In the genomic region with DNA sequence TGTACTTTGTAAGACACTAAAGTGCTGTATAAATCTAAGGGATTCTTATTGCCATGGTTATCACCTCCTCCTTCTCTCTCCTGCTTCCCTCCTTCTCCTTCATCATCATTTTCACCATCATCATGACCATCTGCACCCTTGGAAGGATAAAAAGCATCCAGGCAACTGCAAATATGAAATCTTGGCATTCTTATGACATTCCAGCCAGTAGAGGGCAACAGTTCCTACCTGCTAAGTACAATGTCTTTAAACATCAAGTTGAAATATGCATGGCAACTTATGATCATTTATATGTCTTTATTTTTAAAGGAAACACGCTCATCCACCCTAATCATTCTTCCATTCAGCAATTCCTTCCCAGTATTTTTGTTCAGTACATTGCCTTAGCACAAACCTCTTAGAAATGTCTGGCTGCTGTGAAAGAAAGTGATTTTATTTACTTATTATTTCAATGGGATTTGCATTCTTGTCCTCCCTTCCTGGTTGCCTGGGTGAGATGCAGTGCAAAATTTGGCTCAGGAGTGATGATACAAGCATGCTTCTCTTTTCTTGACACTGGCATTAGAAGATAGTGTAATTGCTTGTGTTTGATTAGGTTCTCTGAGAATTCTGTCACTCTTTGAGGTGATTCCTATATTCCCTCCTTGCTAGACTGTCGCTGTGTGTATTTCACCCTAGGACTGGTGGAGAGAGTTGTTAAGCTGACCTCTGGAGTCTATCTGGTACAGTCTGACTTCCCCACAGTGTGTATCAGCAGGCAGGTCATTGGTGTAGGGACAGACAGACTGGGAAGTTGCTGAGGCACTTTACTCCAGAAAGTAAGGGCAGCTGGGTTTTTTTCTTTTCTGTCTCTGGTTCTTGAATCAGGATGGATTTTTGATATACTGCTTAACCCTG, we compare ENCODE assay signal across 8 cellular contexts.
DNase-seq lines count a peak whose midpoint lies in the region; ATAC-seq and TF ChIP-seq lines count a peak whose summit lies in the region.

No MANE protein-coding gene starts in this region.

- peak; percentile 46 for TF ChIP-seq RAD21 in Ishikawa (IDR thresholded peaks at IDR 0.05; ENCODE audit: low read depth)

- peaks cover 0 to 4% (median 2%) of the 10 kb centered on the region in 8 donors for H3K9me3 Mint-ChIP-seq in CD4-positive, alpha-beta memory T cell

- peak; percentile 12 to 53 (median 28) for TF ChIP-seq CTCF in ascending aorta (IDR thresholded peaks at IDR 0.05)

- H3K4me1 Mint-ChIP-seq in CD4-positive, alpha-beta memory T cell: no peaks in the 10 kb centered on the region

- no peaks in the 10 kb centered on the region for H3K36me3 ChIP-seq in ascending aorta
- H3K36me3 ChIP-seq in CD4-positive, alpha-beta memory T cell (ENCODE audit: insufficient read depth, low read length): no peaks in the 10 kb centered on the region

- peaks cover 10 to 14% of the 10 kb centered on the region in 2 donors for H3K4me1 ChIP-seq in ascending aorta
- no peaks in the 10 kb centered on the region for H3K4me1 ChIP-seq in CD4-positive, alpha-beta memory T cell (ENCODE audit: insufficient read depth, low read length)

- intact Hi-C loops in ascending aorta (cut with DNase I): no loop called here
- intact Hi-C loops in CD4-positive, alpha-beta memory T cell (cut with micrococcal nuclease): no loop called here

- H3K36me3 Mint-ChIP-seq in CD4-positive, alpha-beta memory T cell: peaks cover 2 to 8% of the 10 kb centered on the region in 2 donors

- no peak for TF ChIP-seq EP300 in Ishikawa (IDR thresholded peaks at IDR 0.05; ENCODE audit: borderline replicate concordance)

- peak; percentile 70 for ATAC-seq in left lobe of liver
- ATAC-seq in HG02610 (IDR thresholded peaks at IDR 0.05; ENCODE audit: unreplicated experiment): no peak
- no peak for ATAC-seq in HG03135 (IDR thresholded peaks at IDR 0.05; ENCODE audit: unreplicated experiment)

- H3K27me3 ChIP-seq in ascending aorta: no peaks in the 10 kb centered on the region
- H3K27me3 ChIP-seq in CD4-positive, alpha-beta memory T cell (ENCODE audit: insufficient read depth, low read length): no peaks in the 10 kb centered on the region

- peak overlapping the region in 1 of 7 donors; percentile 28 for H3K27ac Mint-ChIP-seq in CD4-positive, alpha-beta memory T cell

- POLR2A ChIA-PET in CD4-positive, alpha-beta memory T cell (lab: Charles Lee; ENCODE audit: partially characterized antibody): no interaction called here

- no peak overlapping the region for H3K4me3 Mint-ChIP-seq in CD4-positive, alpha-beta memory T cell

- no peak overlapping the region for H3K27ac ChIP-seq in ascending aorta
- H3K27ac ChIP-seq in CD4-positive, alpha-beta memory T cell (ENCODE audit: low read depth, low read length): no peak overlapping the region

- DNase-seq in DMS53 (lab: John Stamatoyannopoulos, UW) (peak; percentile 71), ascending aorta (ENCODE audit: low spot score in 2 of 2) (no peak), left lobe of liver (ENCODE audit: low spot score) (no peak)
- no peak for DNase-seq in activated T-cell treated with anti-CD3 and anti-CD28 coated beads, Interleukin-2, amount 50 U/mL, for 1 hour
- DNase-seq in CD4-positive, alpha-beta memory T cell: no peak

- no peaks in the 10 kb centered on the region for H3K27me3 Mint-ChIP-seq in CD4-positive, alpha-beta memory T cell

- CTCF ChIA-PET in CD4-positive, alpha-beta memory T cell (lab: Charles Lee; ENCODE audit: partially characterized antibody): no interaction called here

- H3K9me3 ChIP-seq in ascending aorta: no peaks in the 10 kb centered on the region
- no peaks in the 10 kb centered on the region for H3K9me3 ChIP-seq in CD4-positive, alpha-beta memory T cell (ENCODE audit: control insufficient read depth in 1 of 2, low read length in 2 of 2)

- no peak overlapping the region for H3K4me3 ChIP-seq in ascending aorta
- H3K4me3 ChIP-seq in CD4-positive, alpha-beta memory T cell (ENCODE audit: low read length in 2 of 2): no peak overlapping the region

TF ChIP-seq in Ishikawa, 13 proteins besides CTCF, POLR2A, EP300 and RAD21:
- TF ChIP-seq EGR1 (IDR thresholded peaks at IDR 0.05): no peak
- no peak for TF ChIP-seq CEBPB (IDR thresholded peaks at IDR 0.05)
- TF ChIP-seq TCF12 (IDR thresholded peaks at IDR 0.05; ENCODE audit: low read depth): no peak
- peak; percentile 99 for TF ChIP-seq TEAD4 (IDR thresholded peaks at IDR 0.05)
- no peak for TF ChIP-seq CREB1 (IDR thresholded peaks at IDR 0.05; ENCODE audit: low read depth)
- TF ChIP-seq, protein P1, sequence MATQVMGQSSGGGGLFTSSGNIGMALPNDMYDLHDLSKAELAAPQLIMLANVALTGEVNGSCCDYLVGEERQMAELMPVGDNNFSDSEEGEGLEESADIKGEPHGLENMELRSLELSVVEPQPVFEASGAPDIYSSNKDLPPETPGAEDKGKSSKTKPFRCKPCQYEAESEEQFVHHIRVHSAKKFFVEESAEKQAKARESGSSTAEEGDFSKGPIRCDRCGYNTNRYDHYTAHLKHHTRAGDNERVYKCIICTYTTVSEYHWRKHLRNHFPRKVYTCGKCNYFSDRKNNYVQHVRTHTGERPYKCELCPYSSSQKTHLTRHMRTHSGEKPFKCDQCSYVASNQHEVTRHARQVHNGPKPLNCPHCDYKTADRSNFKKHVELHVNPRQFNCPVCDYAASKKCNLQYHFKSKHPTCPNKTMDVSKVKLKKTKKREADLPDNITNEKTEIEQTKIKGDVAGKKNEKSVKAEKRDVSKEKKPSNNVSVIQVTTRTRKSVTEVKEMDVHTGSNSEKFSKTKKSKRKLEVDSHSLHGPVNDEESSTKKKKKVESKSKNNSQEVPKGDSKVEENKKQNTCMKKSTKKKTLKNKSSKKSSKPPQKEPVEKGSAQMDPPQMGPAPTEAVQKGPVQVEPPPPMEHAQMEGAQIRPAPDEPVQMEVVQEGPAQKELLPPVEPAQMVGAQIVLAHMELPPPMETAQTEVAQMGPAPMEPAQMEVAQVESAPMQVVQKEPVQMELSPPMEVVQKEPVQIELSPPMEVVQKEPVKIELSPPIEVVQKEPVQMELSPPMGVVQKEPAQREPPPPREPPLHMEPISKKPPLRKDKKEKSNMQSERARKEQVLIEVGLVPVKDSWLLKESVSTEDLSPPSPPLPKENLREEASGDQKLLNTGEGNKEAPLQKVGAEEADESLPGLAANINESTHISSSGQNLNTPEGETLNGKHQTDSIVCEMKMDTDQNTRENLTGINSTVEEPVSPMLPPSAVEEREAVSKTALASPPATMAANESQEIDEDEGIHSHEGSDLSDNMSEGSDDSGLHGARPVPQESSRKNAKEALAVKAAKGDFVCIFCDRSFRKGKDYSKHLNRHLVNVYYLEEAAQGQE (IDR thresholded peaks at IDR 0.05; ENCODE audit: low read depth): no peak
- TF ChIP-seq FOXM1 (IDR thresholded peaks at IDR 0.05; ENCODE audit: borderline replicate concordance, low read depth): no peak
TF ChIP-seq in Ishikawa: peak in this region for 1.
